In genomic region chr2:156333951-156334495, GRCh38 we compare ENCODE assay signal across 8 cellular contexts. TPM values are rescaled to one million over a fixed set of nuclear protein-coding genes. Genes with fewer than 3 reads are reported as not detected.
DNase-seq lines count a peak whose midpoint lies in the region; ATAC-seq and TF ChIP-seq lines count a peak whose summit lies in the region.

No MANE protein-coding gene starts in this region.

- peak overlapping the region; percentile 97 for H3K27ac Mint-ChIP-seq in activated T-helper 1 cell treated with anti-CD3 and anti-CD28 coated beads, Interleukin-12 subunit alpha, Interleukin-12 subunit beta, Interleukin-2, Interleukin-4 antibody, amounts not matched to agents 30 ng/mL and 10 ng/mL and 1 ng/mL, durations not matched to agents 14 hours and 24 hours and 36 hours

- no peaks in the 10 kb centered on the region for H3K4me1 ChIP-seq in uterus

- peaks cover 18% of the 10 kb centered on the region for H3K36me3 Mint-ChIP-seq in activated T-helper 1 cell treated with anti-CD3 and anti-CD28 coated beads, Interleukin-12 subunit alpha, Interleukin-12 subunit beta, Interleukin-2, Interleukin-4 antibody, amounts not matched to agents 30 ng/mL and 10 ng/mL and 1 ng/mL, durations not matched to agents 14 hours and 24 hours and 36 hours (ENCODE audit: low read depth)

- H3K36me3 ChIP-seq in neural cell (ENCODE audit: insufficient read depth, low read length) (no peaks in the 10 kb centered on the region), uterus (no peaks in the 10 kb centered on the region)

- H3K27ac ChIP-seq in neural cell (ENCODE audit: low read length) (no peak overlapping the region), uterus (peak overlapping the region; percentile 98 to 99)

- TF ChIP-seq EP300 in neural cell (conservative IDR thresholded peaks at IDR 0.05; ENCODE audit: poor library complexity, severe bottlenecking) = no peak

- TF ChIP-seq POLR2A in uterus (IDR thresholded peaks at IDR 0.05) = peak; percentile 13

- H3K4me1 Mint-ChIP-seq in activated T-helper 1 cell treated with anti-CD3 and anti-CD28 coated beads, Interleukin-12 subunit alpha, Interleukin-12 subunit beta, Interleukin-2, Interleukin-4 antibody, amounts not matched to agents 30 ng/mL and 10 ng/mL and 1 ng/mL, durations not matched to agents 14 hours and 24 hours and 36 hours (ENCODE audit: low read depth) = peaks cover 74% of the 10 kb centered on the region

- no peaks in the 10 kb centered on the region for H4K20me1 ChIP-seq in neural cell (ENCODE audit: insufficient read depth)

- H3F3A ChIP-seq in neural cell (ENCODE audit: insufficient read depth, low read length, poor library complexity, severe bottlenecking) = peaks cover 5% of the 10 kb centered on the region

- peaks cover 5% of the 10 kb centered on the region for H3K9me3 ChIP-seq in neural cell (ENCODE audit: low read length)
- H3K9me3 ChIP-seq in uterus = no peaks in the 10 kb centered on the region

- H3K27me3 ChIP-seq in neural cell (ENCODE audit: insufficient read depth, low read depth, low read length) (peaks cover 69% of the 10 kb centered on the region), uterus (no peaks in the 10 kb centered on the region)

- H3K4me2 ChIP-seq in neural cell (ENCODE audit: low read length) = peak overlapping the region; percentile 99

- H3K9ac ChIP-seq in neural cell (ENCODE audit: low read length) = peak overlapping the region; percentile 51

- ATAC-seq in GM18502 (IDR thresholded peaks at IDR 0.05; ENCODE audit: poor library complexity, unreplicated experiment) (peak; percentile 47), HG02870 (IDR thresholded peaks at IDR 0.05; ENCODE audit: unreplicated experiment) (peak; percentile 21)

- H3K9me3 Mint-ChIP-seq in activated T-helper 1 cell treated with anti-CD3 and anti-CD28 coated beads, Interleukin-12 subunit alpha, Interleukin-12 subunit beta, Interleukin-2, Interleukin-4 antibody, amounts not matched to agents 30 ng/mL and 10 ng/mL and 1 ng/mL, durations not matched to agents 14 hours and 24 hours and 36 hours = no peaks in the 10 kb centered on the region

- H3K9me2 ChIP-seq in neural cell (ENCODE audit: insufficient read depth, low read length) = no peaks in the 10 kb centered on the region

- TF ChIP-seq RAD21 in neural cell (conservative IDR thresholded peaks at IDR 0.05) = no peak

- peak; percentile 60 for DNase-seq in AG08395 (ENCODE audit: low spot score)
- peak; percentile 67 for DNase-seq in NCI-H226
- no peak for DNase-seq in activated T-helper 1 cell treated with anti-CD3 and anti-CD28 coated beads, Interleukin-12 subunit alpha, Interleukin-12 subunit beta, Interleukin-2, Interleukin-4 antibody, amounts not matched to agents 30 ng/mL and 10 ng/mL and 1 ng/mL, durations not matched to agents 14 hours and 24 hours and 36 hours (ENCODE audit: low spot score)
- peak; percentile 69 for DNase-seq in fibroblast of pulmonary artery (ENCODE audit: low read depth)
- peak; percentile 70 to 74 for DNase-seq in uterus

- peak overlapping the region; percentile 91 for H3K4me3 Mint-ChIP-seq in activated T-helper 1 cell treated with anti-CD3 and anti-CD28 coated beads, Interleukin-12 subunit alpha, Interleukin-12 subunit beta, Interleukin-2, Interleukin-4 antibody, amounts not matched to agents 30 ng/mL and 10 ng/mL and 1 ng/mL, durations not matched to agents 14 hours and 24 hours and 36 hours

- H3K79me2 ChIP-seq in neural cell (replicated peaks; ENCODE audit: insufficient read depth, low read length) = no peaks in the 10 kb centered on the region

- H2AFZ ChIP-seq in neural cell (ENCODE audit: low read depth, low read length) = no peak overlapping the region

- TF ChIP-seq CTCF in fibroblast of pulmonary artery (IDR thresholded peaks at IDR 0.05; ENCODE audit: low read length, missing control alignments) (no peak), neural cell (IDR thresholded peaks at IDR 0.05; ENCODE audit: poor library complexity, severe bottlenecking) (no peak), uterus (IDR thresholded peaks at IDR 0.05) (no peak)

- intact Hi-C loops in activated T-helper 1 cell treated with anti-CD3 and anti-CD28 coated beads, Interleukin-12 subunit alpha, Interleukin-12 subunit beta, Interleukin-2, Interleukin-4 antibody, amounts not matched to agents 30 ng/mL and 10 ng/mL and 1 ng/mL, durations not matched to agents 14 hours and 24 hours and 36 hours (cut with micrococcal nuclease) = loop anchor here (1.0 to 10.0 kb wide), 7 partner anchors 8 to 1291 kb away; partner anchors contain the start of gene ACVR1C
- intact Hi-C loops in uterus (cut with DNase I; ENCODE audit: low total_unique reads) = loop anchor here (5.0 kb wide), 1 partner anchor 68 kb away; no protein-coding TSS in a partner anchor

- H3K4me3 ChIP-seq in fibroblast of pulmonary artery (replicated peaks; ENCODE audit: low read depth, low read length) (peak overlapping the region; percentile 92), neural cell (ENCODE audit: low read length) (peak overlapping the region; percentile 80), uterus (peak overlapping the region; percentile 79 to 87)

- peaks cover 11% of the 10 kb centered on the region for H3K27me3 Mint-ChIP-seq in activated T-helper 1 cell treated with anti-CD3 and anti-CD28 coated beads, Interleukin-12 subunit alpha, Interleukin-12 subunit beta, Interleukin-2, Interleukin-4 antibody, amounts not matched to agents 30 ng/mL and 10 ng/mL and 1 ng/mL, durations not matched to agents 14 hours and 24 hours and 36 hours (ENCODE audit: insufficient read depth)

TF ChIP-seq in neural cell, 6 proteins besides CTCF, POLR2A, EP300 and RAD21:
- peak; percentile 19 for TF ChIP-seq EZH2 (IDR thresholded peaks at IDR 0.05; ENCODE audit: borderline replicate concordance, insufficient read depth, low read length, poor library complexity, severe bottlenecking)
- no peak for TF ChIP-seq SMC3 (conservative IDR thresholded peaks at IDR 0.05; ENCODE audit: poor library complexity)

RNA-seq across cellular contexts. Expression of gene NR4A2, which starts 1.5 kb away (rescaled TPM):
- 20.5 and 21.9 TPM in 2 replicates for total RNA-seq in activated T-helper 1 cell treated with anti-CD3 and anti-CD28 coated beads, Interleukin-12 subunit alpha, Interleukin-12 subunit beta, Interleukin-2, Interleukin-4 antibody, amounts not matched to agents 30 ng/mL and 10 ng/mL and 1 ng/mL, durations not matched to agents 14 hours and 24 hours and 36 hours
- 0.48 and 1.2 TPM in 2 replicates for polyA plus RNA-seq in neural cell
- polyA minus RNA-seq in neural cell = 0.23 TPM in 1 of 2 replicates, not detected in the other
- total RNA-seq in uterus = 10 to 100 TPM in 1 of 4 donors, 1 to 10 TPM in 2, under 1 TPM in 1; 0.83 to 15.9 (median 3.4) TPM
